Comparison of ENCODE assay signal across 1 cellular context in genomic region chr2:108119026-108119425, GRCh38.
TF ChIP-seq lines count a peak whose summit lies in the region.

No MANE protein-coding gene starts in this region.

TF ChIP-seq in HEK293, 187 proteins besides CTCF, POLR2A, EP300 and RAD21 (continued from another document):
- no peak for TF ChIP-seq ZBTB26 (tag by site-specific recombination; optimal IDR thresholded peaks at IDR 0.05)
- no peak for TF ChIP-seq ZBTB1 (tag by site-specific recombination; IDR thresholded peaks at IDR 0.05)
- no peak for TF ChIP-seq ZNF600 (tag by site-specific recombination; IDR thresholded peaks at IDR 0.05)
- no peak for TF ChIP-seq ZNF184 (tag by site-specific recombination; IDR thresholded peaks at IDR 0.05)
- no peak for TF ChIP-seq ZNF133 (tag by site-specific recombination; IDR thresholded peaks at IDR 0.05)
- no peak for TF ChIP-seq ZNF704 (tag by site-specific recombination; IDR thresholded peaks at IDR 0.05)
- no peak for TF ChIP-seq ZNF621 (tag by site-specific recombination; IDR thresholded peaks at IDR 0.05)
